In the genomic region with DNA sequence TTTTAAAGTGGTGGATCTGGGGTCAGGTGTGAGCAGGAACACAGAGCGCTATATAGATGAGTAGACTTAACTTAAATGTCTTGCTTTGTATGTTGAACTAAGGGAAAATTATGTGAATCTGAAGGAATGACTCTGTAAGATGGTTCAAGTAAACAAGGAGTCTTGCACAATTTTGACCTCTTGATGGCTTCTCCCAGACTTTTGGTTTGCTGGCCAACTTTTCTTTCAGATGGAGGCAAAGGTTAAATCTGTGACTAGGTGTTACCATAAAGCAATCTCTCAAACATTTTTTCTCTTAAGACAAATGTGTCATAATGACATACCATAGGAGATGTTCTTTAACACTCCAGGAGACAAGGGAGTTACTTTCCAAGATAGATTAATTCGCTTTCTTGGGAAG, we compare ENCODE assay signal across 14 cellular contexts.
"Had no signal": no experiment of that assay in that cellular context is flagged by ENCODE, and none has a peak within 500 bp of the region (broad histone marks: within the 10 kb centered on the region; RNA-seq: fewer than 3 reads in every experiment).

No MANE protein-coding gene starts in this region.

- H3K4me3 Mint-ChIP-seq: dendritic cell treated with granulocyte-macrophage colony-stimulating factor and Interleukin-4, amounts not matched to agents 40 ng/mL and 50 ng/mL, for 4 days; immature natural killer cell; naive thymus-derived CD8-positive, alpha-beta T cell; stimulated activated naive B cell treated with anti-CD40 and anti-IgM and Interleukin-4, amounts not matched to agents 10 μg/mL and 1 μg/mL and 100 μg/mL, for 72 hours; stimulated activated naive CD8-positive, alpha-beta T cell treated with anti-CD3 and anti-CD28 coated beads, Interleukin-15, amount 100 ng/mL, for 72 hours had no signal

- DNase-seq: esophagus squamous epithelium; kidney; left cardiac atrium; left ventricle myocardium superior; stimulated activated naive B cell treated with anti-CD40 and anti-IgM and Interleukin-4, amounts not matched to agents 10 μg/mL and 1 μg/mL and 100 μg/mL, for 72 hours had no signal

- H3K4me1 ChIP-seq: esophagus squamous epithelium, gastroesophageal sphincter, testis, tibial nerve had no signal

- H3K27me3 ChIP-seq: esophagus squamous epithelium, gastroesophageal sphincter, testis, tibial nerve had no signal

- H3K36me3 ChIP-seq: esophagus squamous epithelium, gastroesophageal sphincter, tibial nerve had no signal

- H3K27ac ChIP-seq: esophagus squamous epithelium, gastroesophageal sphincter, skin epidermis, testis, tibial nerve had no signal

- H3K27me3 Mint-ChIP-seq: stimulated activated naive CD8-positive, alpha-beta T cell treated with anti-CD3 and anti-CD28 coated beads, Interleukin-15, amount 100 ng/mL, for 72 hours had no signal

- H3K4me3 ChIP-seq: esophagus squamous epithelium, gastroesophageal sphincter, mucosa of descending colon, skin epidermis, testis, tibial nerve had no signal

- H3K9me3 ChIP-seq: esophagus squamous epithelium, gastroesophageal sphincter, mucosa of descending colon, testis, tibial nerve had no signal

- H3K9me3 Mint-ChIP-seq: dendritic cell treated with granulocyte-macrophage colony-stimulating factor and Interleukin-4, amounts not matched to agents 40 ng/mL and 50 ng/mL, for 4 days; immature natural killer cell; naive thymus-derived CD8-positive, alpha-beta T cell; stimulated activated naive B cell treated with anti-CD40 and anti-IgM and Interleukin-4, amounts not matched to agents 10 μg/mL and 1 μg/mL and 100 μg/mL, for 72 hours; stimulated activated naive CD8-positive, alpha-beta T cell treated with anti-CD3 and anti-CD28 coated beads, Interleukin-15, amount 100 ng/mL, for 72 hours had no signal

- H3K36me3 Mint-ChIP-seq: immature natural killer cell; naive thymus-derived CD8-positive, alpha-beta T cell; stimulated activated naive B cell treated with anti-CD40 and anti-IgM and Interleukin-4, amounts not matched to agents 10 μg/mL and 1 μg/mL and 100 μg/mL, for 72 hours had no signal

- H3K27ac Mint-ChIP-seq: dendritic cell treated with granulocyte-macrophage colony-stimulating factor and Interleukin-4, amounts not matched to agents 40 ng/mL and 50 ng/mL, for 4 days; immature natural killer cell; naive thymus-derived CD8-positive, alpha-beta T cell; stimulated activated naive B cell treated with anti-CD40 and anti-IgM and Interleukin-4, amounts not matched to agents 10 μg/mL and 1 μg/mL and 100 μg/mL, for 72 hours; stimulated activated naive CD8-positive, alpha-beta T cell treated with anti-CD3 and anti-CD28 coated beads, Interleukin-15, amount 100 ng/mL, for 72 hours had no signal

- H3K4me1 Mint-ChIP-seq: immature natural killer cell; naive thymus-derived CD8-positive, alpha-beta T cell; stimulated activated naive B cell treated with anti-CD40 and anti-IgM and Interleukin-4, amounts not matched to agents 10 μg/mL and 1 μg/mL and 100 μg/mL, for 72 hours; stimulated activated naive CD8-positive, alpha-beta T cell treated with anti-CD3 and anti-CD28 coated beads, Interleukin-15, amount 100 ng/mL, for 72 hours had no signal
